In the genomic region with DNA sequence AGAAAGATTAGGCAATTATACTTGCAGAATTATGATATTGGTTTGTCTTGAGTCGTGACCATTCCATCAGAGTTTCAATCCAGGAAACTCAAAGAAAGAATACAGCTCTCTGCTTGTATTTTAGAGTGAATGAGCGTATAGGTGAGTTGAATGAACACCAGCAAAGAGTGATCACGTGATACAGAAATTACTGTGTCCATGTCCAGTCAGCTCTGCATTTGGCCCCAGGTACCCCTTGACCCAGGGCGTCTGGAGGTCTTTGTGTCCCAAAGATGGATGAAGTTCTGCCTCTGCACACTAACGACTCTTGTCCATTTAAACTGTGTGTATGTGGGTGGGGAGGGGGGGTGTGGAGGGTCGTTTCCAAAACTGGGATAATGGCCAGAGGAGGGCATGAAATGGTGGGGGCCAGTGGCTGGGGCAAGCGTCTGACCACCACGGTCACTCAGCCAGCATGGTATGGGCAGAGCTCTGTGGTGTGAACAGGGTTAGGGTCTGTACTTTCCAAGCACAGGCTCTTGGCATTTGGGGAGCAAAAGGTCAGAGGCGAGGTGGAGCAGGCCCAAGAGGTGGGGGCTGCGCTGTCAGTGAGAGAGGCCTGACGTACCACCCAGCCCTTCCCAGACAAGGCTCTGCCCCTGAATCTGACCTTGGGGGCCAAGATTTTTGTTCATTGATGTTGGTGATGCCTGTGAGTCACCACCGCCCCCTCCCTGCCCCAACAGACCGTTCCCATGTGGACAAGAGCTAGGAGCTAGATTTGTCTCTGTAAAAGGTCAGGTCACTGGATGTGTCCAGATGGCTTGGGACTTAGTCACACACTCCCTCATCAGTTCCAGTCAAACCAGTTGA, we compare ENCODE assay signal across 1 cellular context.
TF ChIP-seq lines count a peak whose summit lies in the region.

No MANE protein-coding gene starts in this region.

TF ChIP-seq in WTC11, 78 proteins besides CTCF, POLR2A, EP300 and RAD21:
- TF ChIP-seq ZNF532 (CRISPR knock-in tag; IDR thresholded peaks at IDR 0.05; ENCODE audit: borderline replicate concordance) (no peak), ZNF423 (CRISPR knock-in tag; IDR thresholded peaks at IDR 0.05) (no peak), E2F5 (CRISPR knock-in tag; IDR thresholded peaks at IDR 0.05) (no peak), CDX4 (CRISPR knock-in tag; IDR thresholded peaks at IDR 0.05; ENCODE audit: borderline replicate concordance) (no peak), NFYB (CRISPR knock-in tag; conservative IDR thresholded peaks at IDR 0.05; ENCODE audit: low read depth) (no peak), MXD4 (CRISPR knock-in tag; IDR thresholded peaks at IDR 0.05; ENCODE audit: borderline replicate concordance) (no peak), TEAD4 (CRISPR knock-in tag; IDR thresholded peaks at IDR 0.05) (no peak), SMAD3 (CRISPR knock-in tag; IDR thresholded peaks at IDR 0.05; ENCODE audit: borderline replicate concordance) (no peak), ZSCAN18 (CRISPR knock-in tag; IDR thresholded peaks at IDR 0.05) (no peak), JAZF1 (CRISPR knock-in tag; IDR thresholded peaks at IDR 0.05) (no peak), MYBL2 (CRISPR knock-in tag; IDR thresholded peaks at IDR 0.05) (no peak), GTF2I (CRISPR knock-in tag; conservative IDR thresholded peaks at IDR 0.05) (no peak)
- TF ChIP-seq, protein P1, sequence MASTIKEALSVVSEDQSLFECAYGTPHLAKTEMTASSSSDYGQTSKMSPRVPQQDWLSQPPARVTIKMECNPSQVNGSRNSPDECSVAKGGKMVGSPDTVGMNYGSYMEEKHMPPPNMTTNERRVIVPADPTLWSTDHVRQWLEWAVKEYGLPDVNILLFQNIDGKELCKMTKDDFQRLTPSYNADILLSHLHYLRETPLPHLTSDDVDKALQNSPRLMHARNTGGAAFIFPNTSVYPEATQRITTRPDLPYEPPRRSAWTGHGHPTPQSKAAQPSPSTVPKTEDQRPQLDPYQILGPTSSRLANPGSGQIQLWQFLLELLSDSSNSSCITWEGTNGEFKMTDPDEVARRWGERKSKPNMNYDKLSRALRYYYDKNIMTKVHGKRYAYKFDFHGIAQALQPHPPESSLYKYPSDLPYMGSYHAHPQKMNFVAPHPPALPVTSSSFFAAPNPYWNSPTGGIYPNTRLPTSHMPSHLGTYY (CRISPR knock-in tag; IDR thresholded peaks at IDR 0.05) = no peak
- TF ChIP-seq, protein P2, sequence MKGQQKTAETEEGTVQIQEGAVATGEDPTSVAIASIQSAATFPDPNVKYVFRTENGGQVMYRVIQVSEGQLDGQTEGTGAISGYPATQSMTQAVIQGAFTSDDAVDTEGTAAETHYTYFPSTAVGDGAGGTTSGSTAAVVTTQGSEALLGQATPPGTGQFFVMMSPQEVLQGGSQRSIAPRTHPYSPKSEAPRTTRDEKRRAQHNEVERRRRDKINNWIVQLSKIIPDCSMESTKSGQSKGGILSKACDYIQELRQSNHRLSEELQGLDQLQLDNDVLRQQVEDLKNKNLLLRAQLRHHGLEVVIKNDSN (CRISPR knock-in tag; IDR thresholded peaks at IDR 0.05) = no peak
